1 cellular context compared by ENCODE assay signal in genomic region chr17:48192321-48192731, GRCh38.
TF ChIP-seq lines count a peak whose summit lies in the region.

No MANE protein-coding gene starts in this region.

TF ChIP-seq in neural cell, 6 proteins besides CTCF, POLR2A, EP300 and RAD21 (continued from another document):
- TF ChIP-seq, protein P1, sequence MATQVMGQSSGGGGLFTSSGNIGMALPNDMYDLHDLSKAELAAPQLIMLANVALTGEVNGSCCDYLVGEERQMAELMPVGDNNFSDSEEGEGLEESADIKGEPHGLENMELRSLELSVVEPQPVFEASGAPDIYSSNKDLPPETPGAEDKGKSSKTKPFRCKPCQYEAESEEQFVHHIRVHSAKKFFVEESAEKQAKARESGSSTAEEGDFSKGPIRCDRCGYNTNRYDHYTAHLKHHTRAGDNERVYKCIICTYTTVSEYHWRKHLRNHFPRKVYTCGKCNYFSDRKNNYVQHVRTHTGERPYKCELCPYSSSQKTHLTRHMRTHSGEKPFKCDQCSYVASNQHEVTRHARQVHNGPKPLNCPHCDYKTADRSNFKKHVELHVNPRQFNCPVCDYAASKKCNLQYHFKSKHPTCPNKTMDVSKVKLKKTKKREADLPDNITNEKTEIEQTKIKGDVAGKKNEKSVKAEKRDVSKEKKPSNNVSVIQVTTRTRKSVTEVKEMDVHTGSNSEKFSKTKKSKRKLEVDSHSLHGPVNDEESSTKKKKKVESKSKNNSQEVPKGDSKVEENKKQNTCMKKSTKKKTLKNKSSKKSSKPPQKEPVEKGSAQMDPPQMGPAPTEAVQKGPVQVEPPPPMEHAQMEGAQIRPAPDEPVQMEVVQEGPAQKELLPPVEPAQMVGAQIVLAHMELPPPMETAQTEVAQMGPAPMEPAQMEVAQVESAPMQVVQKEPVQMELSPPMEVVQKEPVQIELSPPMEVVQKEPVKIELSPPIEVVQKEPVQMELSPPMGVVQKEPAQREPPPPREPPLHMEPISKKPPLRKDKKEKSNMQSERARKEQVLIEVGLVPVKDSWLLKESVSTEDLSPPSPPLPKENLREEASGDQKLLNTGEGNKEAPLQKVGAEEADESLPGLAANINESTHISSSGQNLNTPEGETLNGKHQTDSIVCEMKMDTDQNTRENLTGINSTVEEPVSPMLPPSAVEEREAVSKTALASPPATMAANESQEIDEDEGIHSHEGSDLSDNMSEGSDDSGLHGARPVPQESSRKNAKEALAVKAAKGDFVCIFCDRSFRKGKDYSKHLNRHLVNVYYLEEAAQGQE (IDR thresholded peaks at IDR 0.05; ENCODE audit: borderline replicate concordance) = no peak
- no peak for TF ChIP-seq MXI1 (conservative IDR thresholded peaks at IDR 0.05; ENCODE audit: poor library complexity, severe bottlenecking)
- TF ChIP-seq SMC3 (conservative IDR thresholded peaks at IDR 0.05; ENCODE audit: poor library complexity) = no peak
